Comparison of ENCODE assay signal across 8 cellular contexts in genomic region chr16:67396159-67396774, GRCh38.
DNase-seq lines count a peak whose midpoint lies in the region; ATAC-seq and TF ChIP-seq lines count a peak whose summit lies in the region.

No MANE protein-coding gene starts in this region.

- peaks cover 46% of the 10 kb centered on the region for H3K27me3 ChIP-seq in iPS-15b (ENCODE audit: control insufficient read depth, insufficient read depth, low read length)

- no peak overlapping the region for H3K9ac ChIP-seq in iPS-15b (ENCODE audit: low read depth, low read length)

- no peaks in the 10 kb centered on the region for H3K9me3 ChIP-seq in iPS-15b (ENCODE audit: control insufficient read depth, insufficient read depth, low read length)

- peak overlapping the region; percentile 2 to 89 (median 76) for H3K27ac ChIP-seq in skin epidermis

- no peaks in the 10 kb centered on the region for H3K36me3 ChIP-seq in iPS-15b (ENCODE audit: control insufficient read depth, insufficient read depth, low read length)

- no peak for ATAC-seq in GM18505 (IDR thresholded peaks at IDR 0.05; ENCODE audit: unreplicated experiment)
- ATAC-seq in GM21367 (IDR thresholded peaks at IDR 0.05; ENCODE audit: unreplicated experiment): no peak

- no peak for TF ChIP-seq POLR2A in GM18505 (IDR thresholded peaks at IDR 0.05; ENCODE audit: borderline replicate concordance, extremely low read depth, insufficient read depth, insufficient read length)

- DNase-seq in DMS 273 (lab: John Stamatoyannopoulos, UW; ENCODE audit: unreplicated experiment) (peak; percentile 96), NCI-H187 treated with DMSO at 0.1 percent for 48 hours (lab: John Stamatoyannopoulos, UW) (peak; percentile 58), astrocyte of the hippocampus (ENCODE audit: low read depth, low spot score) (peak; percentile 82), T-helper 1 cell (no peak)

- peaks cover 12% of the 10 kb centered on the region for H3K4me1 ChIP-seq in iPS-15b (ENCODE audit: control insufficient read depth, insufficient read depth, low read length)

- H3K4me3 ChIP-seq in iPS-15b (ENCODE audit: low read depth, low read length) (peak overlapping the region; percentile 37), skin epidermis (no peak overlapping the region)

Comparison
In these comparisons a context has a peak if more than half of its experiments do, and no peak if none do; other contexts are left out.
1. DNase-seq: peak in DMS 273 (single experiment), NCI-H187 treated with DMSO at 0.1 percent for 48 hours (single experiment) and astrocyte of the hippocampus (single experiment); none in T-helper 1 cell (0 of 5).